ENCODE assay signal across 23 cellular contexts in genomic region chr5:136667789-136668188, GRCh38.
"Had no signal": no experiment of that assay in that cellular context is flagged by ENCODE, and none has a peak within 500 bp of the region (broad histone marks: within the 10 kb centered on the region; RNA-seq: fewer than 3 reads in every experiment).

No MANE protein-coding gene starts in this region.

- H3K9me3 ChIP-seq: esophagus muscularis mucosa, gastroesophageal sphincter, left lung, lower lobe of right lung, mucosa of descending colon had no signal

- H3K4me3 ChIP-seq: coronary artery, dorsolateral prefrontal cortex, esophagus muscularis mucosa, gastroesophageal sphincter, heart right ventricle, left lung, lower lobe of right lung, mucosa of descending colon had no signal

- H3K36me3 Mint-ChIP-seq: mesothelial cell of epicardium, naive B cell had no signal

- H3K27ac Mint-ChIP-seq: mesothelial cell of epicardium, naive B cell had no signal

- H3K4me1 Mint-ChIP-seq: naive B cell had no signal

- FAIRE-seq: colon, endothelial cell of umbilical vein, frontal cortex, islet of Langerhans, keratinocyte had no signal

- DNase-seq: dermis blood vessel endothelial cell; dorsolateral prefrontal cortex; effector CD4-positive, alpha-beta T cell; effector memory CD4-positive, alpha-beta T cell; foreskin keratinocyte; head of caudate nucleus; heart right ventricle; hippocampal formation; left cardiac atrium; left lung; left ventricle myocardium superior; lower lobe of right lung; mucosa of descending colon; naive B cell had no signal

- H3K4me1 ChIP-seq: esophagus muscularis mucosa, foreskin keratinocyte, gastroesophageal sphincter, heart right ventricle, left lung, lower lobe of right lung had no signal

- H3K27ac ChIP-seq: coronary artery, dorsolateral prefrontal cortex, esophagus muscularis mucosa, foreskin keratinocyte, gastroesophageal sphincter, heart right ventricle, left lung, lower lobe of right lung had no signal

- H3K27me3 ChIP-seq: foreskin keratinocyte, left lung had no signal

- H3K36me3 ChIP-seq: esophagus muscularis mucosa, gastroesophageal sphincter, heart right ventricle, left lung, lower lobe of right lung had no signal

- ATAC-seq: foreskin keratinocyte, gastroesophageal sphincter, left cardiac atrium, left lung, left ventricle myocardium superior, mucosa of descending colon had no signal

- H3K27me3 Mint-ChIP-seq: naive B cell had no signal

- H3K4me3 Mint-ChIP-seq: mesothelial cell of epicardium, naive B cell had no signal
